Comparison of ENCODE assay signal across 15 cellular contexts in genomic region chr2:150878347-150878746, GRCh38.
DNase-seq lines count a peak whose midpoint lies in the region; ATAC-seq, FAIRE-seq and TF ChIP-seq lines count a peak whose summit lies in the region.
"Had no signal": no experiment of that assay in that cellular context is flagged by ENCODE, and none has a peak within 500 bp of the region (broad histone marks: within the 10 kb centered on the region; RNA-seq: fewer than 3 reads in every experiment).

No MANE protein-coding gene starts in this region.

- no peak overlapping the region for H3K4me3 Mint-ChIP-seq in neural progenitor cell
- H3K4me3 Mint-ChIP-seq: activated T-cell treated with anti-CD3 and anti-CD28 coated beads, Interleukin-2, amount 50 U/mL, for 72 hours; WTC11 had no signal

- H3K36me3 Mint-ChIP-seq in neural progenitor cell = no peaks in the 10 kb centered on the region

- TF ChIP-seq POLR2A in HepG2 (IDR thresholded peaks at IDR 0.05; ENCODE audit: insufficient read depth in 1 of 2, low read depth in 2 of 2, low read length in 2 of 2) (no peak), body of pancreas (IDR thresholded peaks at IDR 0.05) (no peak)

- H3F3A ChIP-seq in GM23248 (ENCODE audit: insufficient read depth) = no peaks in the 10 kb centered on the region
- H3F3A ChIP-seq in neural progenitor cell (ENCODE audit: low read depth) = no peaks in the 10 kb centered on the region

- H3K4me2 ChIP-seq in GM23248 (ENCODE audit: unreplicated experiment) (no peak overlapping the region), HepG2 (ENCODE audit: low read depth, low read length) (no peak overlapping the region), neural progenitor cell (no peak overlapping the region)

- no peak for FAIRE-seq in HepG2 (lab: Jason Lieb, UNC)
- FAIRE-seq in kidney (lab: Jason Lieb, UNC) = no peak
- FAIRE-seq: D721Med had no signal

- peaks cover 7% of the 10 kb centered on the region; the same call in 1 of the 2 replicates for H3K4me1 ChIP-seq in GM23248 (ENCODE audit: insufficient read depth)
- no peaks in the 10 kb centered on the region for H3K4me1 ChIP-seq in HepG2 (ENCODE audit: insufficient read depth, low read length)
- peaks cover 20% of the 10 kb centered on the region for H3K4me1 ChIP-seq in neural progenitor cell
- H3K4me1 ChIP-seq in body of pancreas = no peaks in the 10 kb centered on the region
- no peaks in the 10 kb centered on the region for H3K4me1 ChIP-seq in kidney (ENCODE audit: control insufficient read depth in 1 of 2, insufficient read depth in 1 of 2, low read depth in 1 of 2, low read length in 2 of 2)
- H3K4me1 ChIP-seq: ascending aorta had no signal

- POLR2A ChIA-PET in HepG2 (lab: Yijun Ruan, JAX) = no interaction called here

- no peak overlapping the region for H3K4me3 ChIP-seq in GM23248
- H3K4me3 ChIP-seq in brain microvascular endothelial cell (ENCODE audit: low read depth, low read length) = no peak overlapping the region
- H3K4me3 ChIP-seq in HepG2 (replicated peaks in 1 of 3; ENCODE audit: insufficient read depth in 1 of 3, low read depth in 2 of 3, low read length in 3 of 3) = no peak overlapping the region
- H3K4me3 ChIP-seq in neural progenitor cell = no peak overlapping the region
- no peak overlapping the region for H3K4me3 ChIP-seq in body of pancreas
- H3K4me3 ChIP-seq in kidney (ENCODE audit: low read length in 2 of 2) = no peak overlapping the region
- H3K4me3 ChIP-seq: ascending aorta had no signal

- intact Hi-C loops in HepG2 (cut with micrococcal nuclease; ENCODE audit: unreplicated experiment) (no loop called here), body of pancreas (cut with DNase I) (no loop called here), kidney (cut with DNase I) (no loop called here)

- H3K9me3 ChIP-seq in GM23248 (ENCODE audit: low read depth) = no peaks in the 10 kb centered on the region
- 0 out of 2 replicates have a peak, but pooled peaks cover 5% of the 10 kb centered on the region for H3K9me3 ChIP-seq in HepG2 (ENCODE audit: low read length)
- no peaks in the 10 kb centered on the region for H3K9me3 ChIP-seq in neural progenitor cell (ENCODE audit: low read depth)
- H3K9me3 ChIP-seq in body of pancreas = no peaks in the 10 kb centered on the region
- H3K9me3 ChIP-seq in kidney (ENCODE audit: control insufficient read depth in 1 of 2, low read length in 2 of 2) = no peaks in the 10 kb centered on the region
- H3K9me3 ChIP-seq: ascending aorta, neutrophil had no signal

- CTCF ChIA-PET in HepG2 (lab: Yijun Ruan, JAX; ENCODE audit: low intra/inter-chr PET ratio, low total read pairs) = no interaction called here

- no peak overlapping the region for H2AFZ ChIP-seq in GM23248
- H2AFZ ChIP-seq in HepG2 (ENCODE audit: low read length) = no peak overlapping the region
- no peak overlapping the region for H2AFZ ChIP-seq in neural progenitor cell (replicated peaks)

- 83 to 93% methylated on average over 1 of the region's 1 CpG for WGBS in GM23248 (ENCODE audit: low coverage in 1 of 2, low lambda C conversion rate in 2 of 2, missing lambda C conversion rate in 2 of 2), 2 experiments
- 41% methylated on average over 1 of the region's 1 CpG for WGBS in HepG2 (ENCODE audit: low lambda C conversion rate)
- 78 to 85% methylated on average over 1 of the region's 1 CpG for WGBS in body of pancreas, 2 donors

- H3K27me3 Mint-ChIP-seq in neural progenitor cell (ENCODE audit: insufficient read depth, low read depth) = no peaks in the 10 kb centered on the region

- H3K27me3 ChIP-seq in GM23248 (replicated peaks; ENCODE audit: insufficient read depth) (no peaks in the 10 kb centered on the region), brain microvascular endothelial cell (replicated peaks) (no peaks in the 10 kb centered on the region), HepG2 (ENCODE audit: control insufficient read depth in 1 of 2, insufficient read depth in 2 of 2, low read length in 2 of 2) (no peaks in the 10 kb centered on the region), neural progenitor cell (no peaks in the 10 kb centered on the region), body of pancreas (no peaks in the 10 kb centered on the region)
- H3K27me3 ChIP-seq: ascending aorta, neutrophil had no signal

- in situ Hi-C loops in GM23248 (cut with MboI) = no loop called here
- in situ Hi-C loops in brain microvascular endothelial cell (cut with HindIII; ENCODE audit: low pct_ligation_motif_present, low sequenced_read_pairs) = no loop called here
- in situ Hi-C loops in HepG2 (cut with HindIII; ENCODE audit: extremely low pct_ligation_motif_present, low pct_unique_long_range_greater_than_20kb) = no loop called here

- peak; percentile 74 for DNase-seq in GM23248
- DNase-seq in MV-4-11 (lab: John Stamatoyannopoulos, UW) = peak; percentile 10
- peak; percentile 38 for DNase-seq in brain microvascular endothelial cell
- peak; percentile 13 for DNase-seq in HepG2 (ENCODE audit: low spot score)
- DNase-seq in GM03348 (ENCODE audit: low spot score) = no peak
- no peak for DNase-seq in neural progenitor cell (ENCODE audit: low spot score)
- no peak for DNase-seq in body of pancreas
- no peak for DNase-seq in kidney
- DNase-seq: activated T-cell treated with anti-CD3 and anti-CD28 coated beads, Interleukin-2, amount 50 U/mL, for 72 hours; NCI-H1092; NCI-H524 treated with DMSO at 0.1 percent for 48 hours had no signal

- H3K79me2 ChIP-seq in GM23248 (ENCODE audit: insufficient read depth) (no peaks in the 10 kb centered on the region), HepG2 (ENCODE audit: insufficient read depth, low read length) (no peaks in the 10 kb centered on the region), neural progenitor cell (ENCODE audit: low read depth) (no peaks in the 10 kb centered on the region)

- no peak for TF ChIP-seq RAD21 in HepG2 (CRISPR knock-in tag; IDR thresholded peaks at IDR 0.05)

- no peak for TF ChIP-seq EP300 in HepG2 (IDR thresholded peaks at IDR 0.05; ENCODE audit: low read depth in 2 of 2, low read length in 2 of 2)
- TF ChIP-seq EP300 in HepG2 (CRISPR knock-in tag; IDR thresholded peaks at IDR 0.05; ENCODE audit: borderline replicate concordance) = no peak

- H3K9me3 Mint-ChIP-seq in neural progenitor cell = peaks cover 4% of the 10 kb centered on the region
- H3K9me3 Mint-ChIP-seq: activated T-cell treated with anti-CD3 and anti-CD28 coated beads, Interleukin-2, amount 50 U/mL, for 72 hours had no signal

- H3K27ac ChIP-seq in GM23248 (no peak overlapping the region), brain microvascular endothelial cell (no peak overlapping the region), HepG2 (ENCODE audit: extremely low read length, insufficient read depth, low read length) (no peak overlapping the region), neural progenitor cell (no peak overlapping the region), body of pancreas (no peak overlapping the region), kidney (ENCODE audit: low read depth in 2 of 2, low read length in 2 of 2) (no peak overlapping the region)
- H3K27ac ChIP-seq: ascending aorta, neutrophil had no signal

- H4K20me1 ChIP-seq in GM23248 (ENCODE audit: insufficient read depth) = no peaks in the 10 kb centered on the region
- no peaks in the 10 kb centered on the region for H4K20me1 ChIP-seq in HepG2 (ENCODE audit: insufficient read depth, low read length)
- no peaks in the 10 kb centered on the region for H4K20me1 ChIP-seq in neural progenitor cell (ENCODE audit: low read depth)

- TF ChIP-seq CTCF in brain microvascular endothelial cell (IDR thresholded peaks at IDR 0.05; ENCODE audit: low read depth, low read length, missing control alignments) = no peak
- TF ChIP-seq CTCF in HepG2 (CRISPR knock-in tag; IDR thresholded peaks at IDR 0.05) = no peak
- TF ChIP-seq CTCF in neural progenitor cell (IDR thresholded peaks at IDR 0.05) = no peak
- no peak for TF ChIP-seq CTCF in body of pancreas (IDR thresholded peaks at IDR 0.05)
- no peak for TF ChIP-seq CTCF in kidney (IDR thresholded peaks at IDR 0.05; ENCODE audit: borderline replicate concordance, extremely low read depth, insufficient read depth)

- ATAC-seq in HepG2 = no peak; the same call in 2 of the 3 replicates
- ATAC-seq in body of pancreas = no peak
- ATAC-seq: activated T-cell treated with anti-CD3 and anti-CD28 coated beads, Interleukin-2, amount 50 U/mL, for 72 hours; WTC11 had no signal

- H3K4me1 Mint-ChIP-seq in neural progenitor cell = peaks cover 27% of the 10 kb centered on the region

- no peak overlapping the region for H3K9ac ChIP-seq in GM23248
- H3K9ac ChIP-seq in HepG2 (ENCODE audit: insufficient read depth, low read depth, low read length) = no peak overlapping the region
- no peak overlapping the region for H3K9ac ChIP-seq in neural progenitor cell
- H3K9ac ChIP-seq in kidney (ENCODE audit: low read length in 2 of 2) = no peak overlapping the region

- no TSS peak for BruUV-seq in HepG2 (replicated peaks; lab: Mats Ljungman, UMichigan)

- H3K27ac Mint-ChIP-seq in neural progenitor cell = no peak overlapping the region
- H3K27ac Mint-ChIP-seq: activated T-cell treated with anti-CD3 and anti-CD28 coated beads, Interleukin-2, amount 50 U/mL, for 72 hours; WTC11 had no signal

- no peaks in the 10 kb centered on the region for H3K36me3 ChIP-seq in GM23248 (ENCODE audit: low read depth)
- no peaks in the 10 kb centered on the region for H3K36me3 ChIP-seq in brain microvascular endothelial cell (replicated peaks)
- H3K36me3 ChIP-seq in HepG2 (replicated peaks in 1 of 2; ENCODE audit: control insufficient read depth in 1 of 2, insufficient read depth in 2 of 2, low read length in 2 of 2) = no peaks in the 10 kb centered on the region
- no peaks in the 10 kb centered on the region for H3K36me3 ChIP-seq in neural progenitor cell
- no peaks in the 10 kb centered on the region for H3K36me3 ChIP-seq in body of pancreas (replicated peaks in 1 of 2; ENCODE audit: insufficient read depth in 1 of 2, low read depth in 2 of 2)
- H3K36me3 ChIP-seq in kidney (ENCODE audit: control insufficient read depth in 1 of 2, insufficient read depth in 2 of 2, low read length in 2 of 2) = no peaks in the 10 kb centered on the region
- H3K36me3 ChIP-seq: ascending aorta, neutrophil had no signal

- H3K9me2 ChIP-seq in GM23248 (ENCODE audit: insufficient read depth) = no peaks in the 10 kb centered on the region

TF ChIP-seq in HepG2, 621 proteins besides CTCF, POLR2A, EP300 and RAD21:
- TF ChIP-seq FOSL2 (CRISPR knock-in tag; IDR thresholded peaks at IDR 0.05) (peak; percentile 39; the same call in 1 of the 2 replicates), NR2F6 (IDR thresholded peaks at IDR 0.05) (no peak), NR2F6 (CRISPR knock-in tag; IDR thresholded peaks at IDR 0.05) (no peak)

Comparison
In these comparisons a context has a peak if more than half of its experiments do, and no peak if none do; other contexts are left out.
1. DNase-seq: peak in GM23248 (single experiment), MV-4-11 (single experiment), brain microvascular endothelial cell (single experiment) and HepG2 (single experiment); none in GM03348 (single experiment), neural progenitor cell (single experiment), body of pancreas (0 of 4) and kidney (single experiment).